In genomic region chr5:116013207-116013777, GRCh38 we compare ENCODE assay signal across 19 cellular contexts. TPM values are rescaled to one million over a fixed set of nuclear protein-coding genes. Genes with fewer than 3 reads are reported as not detected.
DNase-seq lines count a peak whose midpoint lies in the region; ATAC-seq, FAIRE-seq and TF ChIP-seq lines count a peak whose summit lies in the region.
"Had no signal": no experiment of that assay in that cellular context is flagged by ENCODE, and none has a peak within 500 bp of the region (broad histone marks: within the 10 kb centered on the region; RNA-seq: fewer than 3 reads in every experiment).

No MANE protein-coding gene starts in this region.

- H3K27ac ChIP-seq in HCT116 (ENCODE audit: low read depth, low read length) (no peak overlapping the region), mesenchymal stem cell (ENCODE audit: low read length, poor library complexity, severe bottlenecking) (no peak overlapping the region)
- H3K27ac ChIP-seq: A549, SJCRH30 had no signal

- BruUV-seq in HCT116 (replicated peaks; lab: Mats Ljungman, UMichigan), result no TSS peak

- no peak overlapping the region for H4K8ac ChIP-seq in mesenchymal stem cell (ENCODE audit: low read length)

- H4K20me1 ChIP-seq in HCT116 (ENCODE audit: insufficient read depth), result no peaks in the 10 kb centered on the region

- TF ChIP-seq POLR2A in HCT116 (IDR thresholded peaks at IDR 0.05; ENCODE audit: borderline replicate concordance, extremely low read depth, insufficient read depth, insufficient read length), result no peak

- intact Hi-C loops in HCT116 (cut with micrococcal nuclease), result no loop called here

- TF ChIP-seq RAD21 in HCT116 (IDR thresholded peaks at IDR 0.05; ENCODE audit: low read depth), result no peak

- H3K79me1 ChIP-seq in mesenchymal stem cell (replicated peaks; ENCODE audit: low read length, poor library complexity, severe bottlenecking), result no peaks in the 10 kb centered on the region

- no peak overlapping the region for H2BK15ac ChIP-seq in mesenchymal stem cell (ENCODE audit: low read depth, poor library complexity, severe bottlenecking)

- H3K4me3 ChIP-seq in AG10803 (ENCODE audit: low read length) (no peak overlapping the region), HCT116 (replicated peaks in 1 of 2; ENCODE audit: low read depth in 1 of 2, low read length in 2 of 2) (no peak overlapping the region), bronchial epithelial cell (ENCODE audit: low read depth, low read length) (no peak overlapping the region), mesenchymal stem cell (ENCODE audit: insufficient read depth in 1 of 2, low read depth in 1 of 2, low read length in 2 of 2) (peak overlapping the region in 1 of 2 experiments; percentile 17)
- H3K4me3 ChIP-seq: A549, SJCRH30 had no signal

- RAD21 ChIA-PET in HCT116 (lab: Charles Lee; ENCODE audit: low non-redundant PET in 1 of 2, low total read pairs in 2 of 2, uncharacterized antibody in 2 of 2, unreplicated experiment in 2 of 2), result no interaction called here

- H2AFZ ChIP-seq in HCT116 (ENCODE audit: low read depth, low read length, poor library complexity, severe bottlenecking) (peak overlapping the region; percentile 14), mesenchymal stem cell (ENCODE audit: low read depth, low read length) (no peak overlapping the region)

- no peak overlapping the region for H3K4me2 ChIP-seq in HCT116 (ENCODE audit: low read length)
- H3K4me2 ChIP-seq in mesenchymal stem cell (ENCODE audit: low read length, poor library complexity, severe bottlenecking), result no peak overlapping the region
- H3K4me2 ChIP-seq: A549 had no signal

- H3K4ac ChIP-seq in mesenchymal stem cell (ENCODE audit: low read depth in 1 of 2, low read length in 2 of 2), result no peak overlapping the region

- no peaks in the 10 kb centered on the region for H3K4me1 ChIP-seq in HCT116 (ENCODE audit: control insufficient read depth in 1 of 2, insufficient read depth in 2 of 2, low read length in 2 of 2)
- H3K4me1 ChIP-seq in mesenchymal stem cell (ENCODE audit: control insufficient read depth, insufficient read depth, low read depth, low read length), result no peaks in the 10 kb centered on the region
- H3K4me1 ChIP-seq: A549, SJCRH30 had no signal

- H3K9me3 ChIP-seq in HCT116 (ENCODE audit: control insufficient read depth in 1 of 2, insufficient read depth in 1 of 2, low read depth in 1 of 2, low read length in 2 of 2) (no peaks in the 10 kb centered on the region), mesenchymal stem cell (ENCODE audit: control insufficient read depth, low read length) (no peaks in the 10 kb centered on the region)
- H3K9me3 ChIP-seq: A549, SJCRH30 had no signal

- CTCF ChIA-PET in HCT116 (lab: Charles Lee), result no interaction called here
- CTCF ChIA-PET in GM10248 (lab: Yijun Ruan, JAX), result interaction anchor here (1.0 kb wide), 1 partner anchor 48 kb away, joined by 3 read pairs; no protein-coding TSS in a partner anchor

- H3K23ac ChIP-seq in mesenchymal stem cell (ENCODE audit: low read length in 2 of 2), result no peak overlapping the region

- TF ChIP-seq CTCF in AG10803 (conservative IDR thresholded peaks at IDR 0.05; ENCODE audit: low read length), result no peak
- TF ChIP-seq CTCF in HCT116 (IDR thresholded peaks at IDR 0.05 in 2 of 3, conservative IDR thresholded peaks at IDR 0.05 in 1 of 3; ENCODE audit: borderline replicate concordance in 1 of 3, insufficient read depth in 1 of 3, low read depth in 2 of 3, low read length in 2 of 3), result no peak
- TF ChIP-seq CTCF in bronchial epithelial cell (IDR thresholded peaks at IDR 0.05; ENCODE audit: insufficient read depth, low read length, severe bottlenecking), result no peak
- TF ChIP-seq CTCF in GM10248 (IDR thresholded peaks at IDR 0.05; ENCODE audit: control extremely low read depth, extremely low read depth, low read depth, missing control alignments), result no peak

- H3K27me3 ChIP-seq in HCT116 (ENCODE audit: insufficient read depth, low read length) (no peaks in the 10 kb centered on the region), bronchial epithelial cell (ENCODE audit: control insufficient read depth, insufficient read depth, low read length) (no peaks in the 10 kb centered on the region), mesenchymal stem cell (ENCODE audit: control insufficient read depth in 1 of 2, insufficient read depth in 1 of 2, low read length in 2 of 2) (no peaks in the 10 kb centered on the region)
- H3K27me3 ChIP-seq: SJCRH30 had no signal

- H3K14ac ChIP-seq in mesenchymal stem cell (ENCODE audit: low read length in 2 of 2), result no peak overlapping the region

- H3K36me3 ChIP-seq in HCT116 (ENCODE audit: control insufficient read depth in 1 of 2, insufficient read depth in 2 of 2, low read length in 2 of 2) (no peaks in the 10 kb centered on the region), bronchial epithelial cell (ENCODE audit: control insufficient read depth, insufficient read depth, low read length) (no peaks in the 10 kb centered on the region), mesenchymal stem cell (ENCODE audit: control insufficient read depth in 1 of 2, insufficient read depth in 2 of 2, low read depth in 1 of 2, low read length in 2 of 2) (no peaks in the 10 kb centered on the region)
- H3K36me3 ChIP-seq: SJCRH30 had no signal

- no peaks in the 10 kb centered on the region for H3K9me2 ChIP-seq in HCT116 (ENCODE audit: insufficient read depth)

- DNase-seq in AG10803 (ENCODE audit: low read depth) (peak; percentile 10), HCT116 (ENCODE audit: low read depth, low spot score) (no peak), bronchial epithelial cell (ENCODE audit: low read depth) (no peak), mesenchymal stem cell (no peak), GM10248 (ENCODE audit: extremely low spot score) (no peak), HUDEP-2 (lab: John Stamatoyannopoulos, UW; ENCODE audit: unreplicated experiment in 76 of 76) (no peak), NCI-H146 (lab: John Stamatoyannopoulos, UW) (no peak)
- DNase-seq: Calu3, NCI-H1417, NCI-H2029, NCI-H510A treated with DMSO at 0.1 percent for 48 hours, SJCRH30 had no signal

- H2AK5ac ChIP-seq in mesenchymal stem cell (ENCODE audit: low read length, severe bottlenecking), result no peak overlapping the region

- H3K79me2 ChIP-seq in HCT116 (ENCODE audit: insufficient read depth, low read length), result no peaks in the 10 kb centered on the region

- POLR2A ChIA-PET in HCT116 (lab: Charles Lee), result no interaction called here
- POLR2A ChIA-PET in GM10248 (lab: Yijun Ruan, JAX), result no interaction called here

- H3K9ac ChIP-seq in HCT116 (ENCODE audit: low read length) (no peak overlapping the region), mesenchymal stem cell (ENCODE audit: low read length) (peak overlapping the region; percentile 26)

- FAIRE-seq in bronchial epithelial cell (lab: Jason Lieb, UNC), result peak; percentile 55
- FAIRE-seq: GM12892, H1, HepG2 had no signal

- WGBS in mesenchymal stem cell, result 68% methylated on average over 6 of the region's 6 CpGs

- no peak overlapping the region for H3K18ac ChIP-seq in mesenchymal stem cell (ENCODE audit: low read depth in 1 of 2, low read length in 2 of 2)

- ATAC-seq in HCT116 (no peak), HG03108 (IDR thresholded peaks at IDR 0.05; ENCODE audit: unreplicated experiment) (no peak)
- ATAC-seq: A549, HepG2 had no signal

- H2BK5ac ChIP-seq in mesenchymal stem cell (ENCODE audit: low read depth, low read length, poor library complexity, severe bottlenecking), result no peak overlapping the region

- H2BK12ac ChIP-seq in mesenchymal stem cell (ENCODE audit: low read length in 2 of 2), result no peak overlapping the region

- no peak overlapping the region for H2BK120ac ChIP-seq in mesenchymal stem cell (ENCODE audit: low read depth, low read length)

- no peak overlapping the region for H4K91ac ChIP-seq in mesenchymal stem cell (ENCODE audit: low read length)

TF ChIP-seq in HCT116, 20 proteins besides CTCF, POLR2A, EP300 and RAD21 (continues in another document):
- TF ChIP-seq MAX (IDR thresholded peaks at IDR 0.05) (no peak), JUND (IDR thresholded peaks at IDR 0.05) (no peak), TCF7L2 (IDR thresholded peaks at IDR 0.05; ENCODE audit: borderline replicate concordance, extremely low read depth, insufficient read depth, insufficient read length) (no peak), POLR2AphosphoS5 (IDR thresholded peaks at IDR 0.05; ENCODE audit: low read depth, low read length) (no peak), ZNF274 (IDR thresholded peaks at IDR 0.05; ENCODE audit: low read depth, low read length) (no peak), ZBTB33 (IDR thresholded peaks at IDR 0.05; ENCODE audit: extremely low read depth, insufficient replicate concordance, low read length) (no peak)

RNA-seq across cellular contexts. Expression of gene ARL14EPL, which starts 19.0 kb away (rescaled TPM):
- 22.9 TPM for total RNA-seq in HCT116 (2021; ENCODE audit: unreplicated experiment)
- polyA plus RNA-seq in HCT116 (2012), result 17.3 and 18.7 TPM in 2 replicates
- not detected in 2 replicates for total RNA-seq in bronchial epithelial cell
- polyA plus RNA-seq in mesenchymal stem cell (2013, experiment 1 of 2), result not detected
- polyA plus RNA-seq in mesenchymal stem cell (2013, experiment 2 of 2), result not detected
- total RNA-seq: G401, H1, HepG2 had no signal
- polyA plus RNA-seq: CD14-positive monocyte, H1, HepG2 had no signal

RNA-seq across cellular contexts. Expression of gene LVRN, which starts 51.0 kb away (rescaled TPM):
- total RNA-seq in HCT116 (2021; ENCODE audit: unreplicated experiment) (1.9 TPM), bronchial epithelial cell (0.26 and 0.38 TPM in 2 replicates)
- 0.46 and 0.61 TPM in 2 replicates for polyA plus RNA-seq in HCT116 (2012)
- 0.04 TPM for polyA plus RNA-seq in mesenchymal stem cell (2013, experiment 1 of 2)
- polyA plus RNA-seq in mesenchymal stem cell (2013, experiment 2 of 2), result 0.07 TPM
- total RNA-seq: G401 had no signal
- polyA plus RNA-seq: CD14-positive monocyte had no signal

Comparison
In these comparisons a context has a peak if more than half of its experiments do, and no peak if none do; other contexts are left out.
1. RNA of gene ARL14EPL, which starts 19.0 kb away (total RNA-seq): 22.9 TPM in HCT116 (single experiment); not detected in bronchial epithelial cell; every median in the first group is over 10 times any median in the second.